17 cellular contexts compared by ENCODE assay signal in the genomic region with DNA sequence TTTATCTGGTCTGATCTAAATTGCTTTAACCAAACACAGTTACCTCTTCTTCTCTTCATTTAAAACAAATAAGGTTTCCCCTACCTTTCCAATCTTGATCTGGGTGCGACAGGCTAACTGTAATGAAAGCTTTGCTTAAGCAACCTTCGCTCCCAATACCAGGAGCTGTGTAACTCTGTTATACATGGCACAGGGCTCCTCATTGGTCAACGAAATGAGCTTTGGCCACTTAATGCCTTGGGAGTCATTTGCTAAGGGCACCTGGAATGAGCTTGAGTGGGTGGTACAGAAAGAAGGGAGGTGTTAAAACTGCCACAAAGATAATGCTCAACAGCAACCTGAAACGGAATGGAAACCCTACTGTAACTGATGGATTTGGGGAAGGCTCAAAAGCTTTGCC.
DNase-seq lines count a peak whose midpoint lies in the region; ATAC-seq, FAIRE-seq and TF ChIP-seq lines count a peak whose summit lies in the region.
"Had no signal": no experiment of that assay in that cellular context is flagged by ENCODE, and none has a peak within 500 bp of the region (broad histone marks: within the 10 kb centered on the region; RNA-seq: fewer than 3 reads in every experiment).

No MANE protein-coding gene starts in this region.

- no peak for FAIRE-seq in small intestine (lab: Jason Lieb, UNC)

- no peaks in the 10 kb centered on the region for H3K36me3 ChIP-seq in endocrine pancreas (ENCODE audit: control insufficient read depth, insufficient read depth, low read length)
- peaks cover 0 to 3% of the 10 kb centered on the region in 2 donors for H3K36me3 ChIP-seq in small intestine (ENCODE audit: control insufficient read depth in 2 of 2, insufficient read depth in 2 of 2, low read length in 2 of 2)
- H3K36me3 ChIP-seq in endodermal cell (ENCODE audit: control insufficient read depth, insufficient read depth, low read length): no peaks in the 10 kb centered on the region
- H3K36me3 ChIP-seq: thoracic aorta had no signal

- DNase-seq in DMS153 (lab: John Stamatoyannopoulos, UW): peak; percentile 62
- DNase-seq in DMS153 treated with DMSO at 0.1 percent for 48 hours (lab: John Stamatoyannopoulos, UW; ENCODE audit: unreplicated experiment): no peak
- DNase-seq in NCI-H510A (lab: John Stamatoyannopoulos, UW): peak; percentile 73
- DNase-seq in small intestine: peak; percentile 97
- no peak for DNase-seq in endodermal cell
- no peak for DNase-seq in NCI-H1105 treated with DMSO at 0.1 percent for 48 hours (lab: John Stamatoyannopoulos, UW)
- DNase-seq: 8988T; activated CD4-positive, CD25-positive, alpha-beta regulatory T cell; activated T-cell treated with anti-CD3 and anti-CD28 coated beads, Interleukin-2, amount 50 U/mL, for 4 hours; cortex of kidney; HFFc6; KBM-7; naive thymus-derived CD4-positive, alpha-beta T cell; NCI-H2171 treated with DMSO at 0.1 percent for 48 hours had no signal

- H3K4me3 Mint-ChIP-seq in endodermal cell: no peak overlapping the region
- H3K4me3 Mint-ChIP-seq: activated T-cell treated with anti-CD3 and anti-CD28 coated beads, Interleukin-2, amount 50 U/mL, for 4 hours; HFFc6; naive thymus-derived CD4-positive, alpha-beta T cell had no signal

- no peak for ATAC-seq in GM21367 (IDR thresholded peaks at IDR 0.05; ENCODE audit: unreplicated experiment)
- ATAC-seq: activated T-cell treated with anti-CD3 and anti-CD28 coated beads, Interleukin-2, amount 50 U/mL, for 4 hours; naive thymus-derived CD4-positive, alpha-beta T cell had no signal

- peaks cover 22% of the 10 kb centered on the region for H3K4me1 Mint-ChIP-seq in endodermal cell

- H3K27ac ChIP-seq in small intestine (ENCODE audit: low read depth in 1 of 2, low read length in 1 of 2) (no peak overlapping the region), endodermal cell (ENCODE audit: low read depth, low read length) (no peak overlapping the region)
- H3K27ac ChIP-seq: thoracic aorta had no signal

- no peaks in the 10 kb centered on the region for H3K27me3 ChIP-seq in endocrine pancreas (ENCODE audit: control insufficient read depth, insufficient read depth, low read length)
- no peaks in the 10 kb centered on the region for H3K27me3 ChIP-seq in small intestine (ENCODE audit: control insufficient read depth in 2 of 2, insufficient read depth in 2 of 2, low read length in 2 of 2)
- H3K27me3 ChIP-seq in endodermal cell (ENCODE audit: control insufficient read depth, insufficient read depth, low read length, poor library complexity, severe bottlenecking): no peaks in the 10 kb centered on the region

- no peak overlapping the region for H3K27ac Mint-ChIP-seq in endodermal cell
- H3K27ac Mint-ChIP-seq: naive thymus-derived CD4-positive, alpha-beta T cell had no signal

- 19 to 55% (median 30%) methylated on average over 4 of the region's 4 CpGs for WGBS in small intestine, 3 donors
- WGBS in endodermal cell (ENCODE audit: insufficient coverage in 1 of 2, insufficient read length in 1 of 2), 2 experiments: 81 to 84% methylated on average over 2 to 4 of the region's 4 CpGs

- H3K9me3 ChIP-seq in endocrine pancreas (ENCODE audit: control insufficient read depth, low read length) (no peaks in the 10 kb centered on the region), small intestine (ENCODE audit: control insufficient read depth, low read depth) (no peaks in the 10 kb centered on the region), endodermal cell (ENCODE audit: control insufficient read depth, low read length) (no peaks in the 10 kb centered on the region)
- H3K9me3 ChIP-seq: thoracic aorta had no signal

- H3K9ac ChIP-seq in endocrine pancreas (ENCODE audit: control insufficient read depth, insufficient read depth, low read length) (no peak overlapping the region), endodermal cell (ENCODE audit: extremely low read depth, low read length, poor library complexity, severe bottlenecking) (no peak overlapping the region)

- H3K36me3 Mint-ChIP-seq in endodermal cell (ENCODE audit: low read depth): peaks cover 20% of the 10 kb centered on the region
- H3K36me3 Mint-ChIP-seq: naive thymus-derived CD4-positive, alpha-beta T cell had no signal

- H3K27me3 Mint-ChIP-seq in endodermal cell (ENCODE audit: insufficient read depth): no peaks in the 10 kb centered on the region

- H3K4me3 ChIP-seq in endocrine pancreas (ENCODE audit: control insufficient read depth, insufficient read depth, low read length) (peak overlapping the region; percentile 80), small intestine (ENCODE audit: low read depth in 1 of 2, low read length in 2 of 2) (peak overlapping the region in 1 of 2 donors; percentile 23), endodermal cell (ENCODE audit: low read length) (no peak overlapping the region)
- H3K4me3 ChIP-seq: thoracic aorta had no signal

- no peaks in the 10 kb centered on the region for H3K9me3 Mint-ChIP-seq in endodermal cell
- H3K9me3 Mint-ChIP-seq: activated T-cell treated with anti-CD3 and anti-CD28 coated beads, Interleukin-2, amount 50 U/mL, for 4 hours; HFFc6 had no signal

- peaks cover 22% of the 10 kb centered on the region for H3K4me1 ChIP-seq in endocrine pancreas (ENCODE audit: control insufficient read depth, insufficient read depth, low read length)
- peaks cover 3 to 9% of the 10 kb centered on the region in 2 donors for H3K4me1 ChIP-seq in small intestine (ENCODE audit: control insufficient read depth in 2 of 2, insufficient read depth in 1 of 2, low read depth in 1 of 2, low read length in 1 of 2)
- H3K4me1 ChIP-seq in endodermal cell (ENCODE audit: control insufficient read depth, insufficient read depth, low read length): no peaks in the 10 kb centered on the region

- no peak for TF ChIP-seq CTCF in endodermal cell (conservative IDR thresholded peaks at IDR 0.05)

Comparison
In these comparisons a context has a peak if more than half of its experiments do, and no peak if none do; other contexts are left out.
1. DNase-seq: peak in DMS153 (single experiment), NCI-H510A (single experiment) and small intestine (single experiment); none in DMS153 treated with DMSO at 0.1 percent for 48 hours (single experiment), endodermal cell (single experiment) and NCI-H1105 treated with DMSO at 0.1 percent for 48 hours (single experiment).